ENCODE assay signal across 11 cellular contexts in genomic region chr3:195627515-195628385, GRCh38. TPM values are rescaled to one million over a fixed set of nuclear protein-coding genes. Genes with fewer than 3 reads are reported as not detected.
DNase-seq lines count a peak whose midpoint lies in the region; ATAC-seq, FAIRE-seq and TF ChIP-seq lines count a peak whose summit lies in the region.
"Not testable (repeated sequence)": the region's sequence is repeated elsewhere in the genome, so short reads cannot be mapped to it uniquely, and the experiment has no call there.
"Had no signal": no experiment of that assay in that cellular context is flagged by ENCODE, and none has a peak within 500 bp of the region (broad histone marks: within the 10 kb centered on the region; RNA-seq: fewer than 3 reads in every experiment).

No MANE protein-coding gene starts in this region.

- not testable (repeated sequence) for TF ChIP-seq RAD21 in K562 (CRISPR knock-in tag; conservative IDR thresholded peaks at IDR 0.05 in 1 of 2, IDR thresholded peaks at IDR 0.05 in 1 of 2)

- H3K27ac Mint-ChIP-seq in activated B cell treated with CpG ODN at 0.5 μM for 24 hours, nephron: not testable (repeated sequence)
- H3K27ac Mint-ChIP-seq in activated T-cell treated with anti-CD3 and anti-CD28 coated beads, Interleukin-2, amount 50 U/mL, for 24 hours = peak overlapping the region; percentile 71

- 45% methylated on average over 23 of the region's 30 CpGs for WGBS in K562 (ENCODE audit: insufficient coverage, low coverage, missing lambda C conversion rate)

- H3K4me3 Mint-ChIP-seq in activated B cell treated with CpG ODN at 0.5 μM for 24 hours; activated T-cell treated with anti-CD3 and anti-CD28 coated beads, Interleukin-2, amount 50 U/mL, for 24 hours: not testable (repeated sequence)
- peak overlapping the region in 2 of 3 experiments; percentile 8 to 24 for H3K4me3 Mint-ChIP-seq in nephron

- not testable (repeated sequence) for TF ChIP-seq EP300 in K562 (IDR thresholded peaks at IDR 0.05; ENCODE audit: low read length)

- not testable (repeated sequence) for BruUV-seq in K562 (replicated peaks; lab: Mats Ljungman, UMichigan)

- CTCF ChIA-PET in activated B cell treated with CpG ODN at 0.5 μM for 24 hours (lab: Charles Lee); K562 (lab: Yijun Ruan, JAX; ENCODE audit: low intra/inter-chr PET ratio): not testable (repeated sequence)

- H3K27ac ChIP-seq in BLaER1 (0 out of 2 replicates have a peak overlapping the region, but pooled peaks have one; percentile 22), HUES48 (ENCODE audit: low read depth, low read length) (peak overlapping the region; percentile 40)
- not testable (repeated sequence) for H3K27ac ChIP-seq in K562 (ENCODE audit: extremely low read depth, low read depth, low read length)

- H3K9me3 ChIP-seq in BLaER1; HUES48 (ENCODE audit: control insufficient read depth, insufficient read depth, low read length); K562 (replicated peaks; ENCODE audit: control insufficient read depth, insufficient read depth, low read depth, low read length): not testable (repeated sequence)

- DNase-seq in activated B cell treated with CpG ODN at 0.5 μM for 24 hours (peak; percentile 15), cardiac septum (ENCODE audit: low spot score) (peak; percentile 56)
- DNase-seq in activated T-cell treated with anti-CD3 and anti-CD28 coated beads, Interleukin-2, amount 50 U/mL, for 24 hours; K562 (ENCODE audit: extremely low read depth in 1 of 4, low spot score in 3 of 4): not testable (repeated sequence)
- peak; percentile 22 for DNase-seq in stimulated activated CD8-positive, alpha-beta memory T cell treated with anti-CD3 and anti-CD28 coated beads, Interleukin-4, amount 100 ng/mL, for 48 hours

- H3K27me3 ChIP-seq in BLaER1; HUES48 (ENCODE audit: control insufficient read depth, insufficient read depth, low read length); K562 (ENCODE audit: control insufficient read depth in 2 of 2, insufficient read depth in 2 of 2, low read length in 2 of 2): not testable (repeated sequence)

- not testable (repeated sequence) for H3K9me3 Mint-ChIP-seq in activated B cell treated with CpG ODN at 0.5 μM for 24 hours; activated T-cell treated with anti-CD3 and anti-CD28 coated beads, Interleukin-2, amount 50 U/mL, for 24 hours; nephron

- not testable (repeated sequence) for FAIRE-seq in K562 (lab: Jason Lieb, UNC)

- H3K79me2 ChIP-seq in K562 (ENCODE audit: control insufficient read depth, insufficient read depth, low read length) = not testable (repeated sequence)

- TF ChIP-seq CTCF in activated B cell treated with CpG ODN at 0.5 μM for 24 hours (IDR thresholded peaks at IDR 0.05); K562 (IDR thresholded peaks at IDR 0.05 in 2 of 3, conservative IDR thresholded peaks at IDR 0.05 in 1 of 3; ENCODE audit: insufficient read depth in 2 of 3, low read depth in 1 of 3, low read length in 3 of 3); nephron (IDR thresholded peaks at IDR 0.05; ENCODE audit: unreplicated experiment in 3 of 3): not testable (repeated sequence)

- H3K4me2 ChIP-seq in BLaER1 = peak overlapping the region; percentile 64
- not testable (repeated sequence) for H3K4me2 ChIP-seq in K562 (ENCODE audit: insufficient read depth, low read length)

- peaks cover 18% of the 10 kb centered on the region for H3K27me3 Mint-ChIP-seq in activated B cell treated with CpG ODN at 0.5 μM for 24 hours
- not testable (repeated sequence) for H3K27me3 Mint-ChIP-seq in activated T-cell treated with anti-CD3 and anti-CD28 coated beads, Interleukin-2, amount 50 U/mL, for 24 hours
- H3K27me3 Mint-ChIP-seq in nephron (ENCODE audit: low read depth) = peaks cover 31% of the 10 kb centered on the region

- not testable (repeated sequence) for H2AFZ ChIP-seq in K562 (ENCODE audit: low read depth, low read length)

- POLR2A ChIA-PET in activated B cell treated with CpG ODN at 0.5 μM for 24 hours (lab: Charles Lee); K562 (lab: Yijun Ruan, JAX): not testable (repeated sequence)

- H3K9me1 ChIP-seq in K562 (ENCODE audit: control insufficient read depth, insufficient read depth, low read length) = not testable (repeated sequence)

- not testable (repeated sequence) for H4K20me1 ChIP-seq in BLaER1; K562 (replicated peaks; ENCODE audit: control insufficient read depth, insufficient read depth, low read length)

- not testable (repeated sequence) for ATAC-seq in activated B cell treated with CpG ODN at 0.5 μM for 24 hours (ENCODE audit: low read depth); K562

- intact Hi-C loops in activated B cell treated with CpG ODN at 0.5 μM for 24 hours (cut with micrococcal nuclease) = loop anchor here (10.0 kb wide), 1 partner anchor 227 kb away; no protein-coding TSS in a partner anchor
- intact Hi-C loops in K562 (cut with micrococcal nuclease) = loop anchor here (10.0 kb wide), 2 partner anchors 117 to 227 kb away; no protein-coding TSS in a partner anchor
- intact Hi-C loops in cardiac septum (cut with DNase I) = loop anchor here (10.0 kb wide), 1 partner anchor 117 kb away; no protein-coding TSS in a partner anchor

- not testable (repeated sequence) for H3K9ac ChIP-seq in BLaER1; HUES48 (ENCODE audit: low read depth, low read length)
- peak overlapping the region in 1 of 2 experiments; percentile 64; a peak in 1 of 4 replicates for H3K9ac ChIP-seq in K562 (ENCODE audit: insufficient read depth in 1 of 2, low read depth in 2 of 2, low read length in 2 of 2)

- TF ChIP-seq POLR2A in K562 (conservative IDR thresholded peaks at IDR 0.05) = not testable (repeated sequence)

- not testable (repeated sequence) for H3K4me3 ChIP-seq in BLaER1; HUES48 (ENCODE audit: low read depth, low read length); K562

- in situ Hi-C loops in K562 (cut with MboI) = loop anchor here (10.0 kb wide), 1 partner anchor 227 kb away; no protein-coding TSS in a partner anchor

- H3K36me3 ChIP-seq in BLaER1; HUES48 (ENCODE audit: control insufficient read depth, insufficient read depth, low read length); K562 (ENCODE audit: control insufficient read depth, insufficient read depth, low read length): not testable (repeated sequence)

- not testable (repeated sequence) for H3K4me1 Mint-ChIP-seq in activated B cell treated with CpG ODN at 0.5 μM for 24 hours, nephron
- peaks cover 16% of the 10 kb centered on the region for H3K4me1 Mint-ChIP-seq in activated T-cell treated with anti-CD3 and anti-CD28 coated beads, Interleukin-2, amount 50 U/mL, for 24 hours (ENCODE audit: low read depth)

- H3K36me3 Mint-ChIP-seq in activated B cell treated with CpG ODN at 0.5 μM for 24 hours (ENCODE audit: low read depth); activated T-cell treated with anti-CD3 and anti-CD28 coated beads, Interleukin-2, amount 50 U/mL, for 24 hours (ENCODE audit: low read depth); nephron (ENCODE audit: low read depth): not testable (repeated sequence)

- H3K4me1 ChIP-seq in BLaER1 (peaks cover 45% of the 10 kb centered on the region), K562 (replicated peaks in 1 of 2; ENCODE audit: control insufficient read depth in 2 of 2, insufficient read depth in 2 of 2, low read length in 2 of 2) (peaks cover 0 to 29% of the 10 kb centered on the region in 2 experiments; a peak in 2 of 5 replicates)
- H3K4me1 ChIP-seq in HUES48 (ENCODE audit: control insufficient read depth, insufficient read depth, low read length) = not testable (repeated sequence)

TF ChIP-seq in K562, 482 proteins besides CTCF, POLR2A, EP300 and RAD21 (continues in another document):
- TF ChIP-seq E2F6 (IDR thresholded peaks at IDR 0.05; ENCODE audit: borderline replicate concordance in 1 of 2, extremely low read depth in 1 of 2, insufficient read depth in 1 of 2, insufficient read length in 1 of 2, low read depth in 1 of 2, low read length in 1 of 2, poor library complexity in 1 of 2, severe bottlenecking in 1 of 2) = peak in 1 of 2 experiments; percentile 8

RNA-seq across cellular contexts. Expression of gene APOD, which starts 44.0 kb away (rescaled TPM):
- total RNA-seq in activated B cell treated with CpG ODN at 0.5 μM for 24 hours (0.20 and 0.35 TPM in 2 replicates), K562 (2014; rRNA removed) (not detected in 2 replicates), K562 (2014; rRNA removed; fragmentation: Illumina TruSeq; extraction: Trizol) (0.25 and 0.48 TPM in 2 replicates), K562 (2015; rRNA removed; fragmentation: Illumina TruSeq; extraction: Trizol) (0.18 TPM in 1 of 2 replicates, not detected in the other), K562 (2021) (0.33 and 0.83 TPM in 2 replicates), cardiac septum (692 TPM)
- total RNA-seq in K562 (2011; cell fraction: chromatin; rRNA removed; ENCODE audit: low replicate concordance) = 0.42 and 0.58 TPM in 2 replicates
- total RNA-seq in K562 (2011; cell fraction: nucleolus; rRNA removed) = 1.3 TPM in 2 replicates
- 0.29 and 1.8 TPM in 2 replicates for total RNA-seq in K562 (2011; cell fraction: nucleoplasm; rRNA removed)
- polyA plus RNA-seq in K562 (2011; rRNA removed) (0.50 TPM in 1 of 2 replicates, not detected in the other), K562 (2014; fragmentation: Illumina TruSeq; extraction: Trizol) (0.48 and 0.54 TPM in 2 replicates), K562 (2014; fragmentation: Nextera tagmentation; extraction: Ambion mirVana) (under 1 TPM; 0.36 to 0.44 TPM), K562 (2014; rRNA removed) (0.32 TPM in 1 of 2 replicates, not detected in the other)
- polyA plus RNA-seq in K562 (2011; cell fraction: cytosol; rRNA removed) = 0.04 and 0.27 TPM in 2 replicates
- polyA plus RNA-seq in K562 (2011; cell fraction: nucleus; rRNA removed) = 0.11 and 0.21 TPM in 2 replicates
- 0.26 and 1.4 TPM in 2 replicates for polyA plus RNA-seq in K562 (2012)
- polyA minus RNA-seq in K562 (2011; rRNA and poly(A)+ RNA removed) = 0.36 and 0.74 TPM in 2 replicates
- not detected in 2 replicates for polyA minus RNA-seq in K562 (2011; cell fraction: cytosol; rRNA and poly(A)+ RNA removed)
- polyA minus RNA-seq in K562 (2011; cell fraction: nucleus; rRNA and poly(A)+ RNA removed) = not detected in 2 replicates
- total RNA-seq: CD8-positive, alpha-beta T cell; HepG2; PC-3 had no signal
- polyA plus RNA-seq: HepG2 had no signal

Comparison
In these comparisons a context has a peak if more than half of its experiments do, and no peak if none do; other contexts are left out.
1. RNA of gene APOD, which starts 44.0 kb away (total RNA-seq): 692 TPM in cardiac septum (single experiment); 0.20 to 0.35 TPM in activated B cell treated with CpG ODN at 0.5 μM for 24 hours and 0.18 to 1.8 TPM in K562; every median in the first group is over 100 times any median in the second.